Comparison of ENCODE assay signal across 19 cellular contexts in the genomic region with DNA sequence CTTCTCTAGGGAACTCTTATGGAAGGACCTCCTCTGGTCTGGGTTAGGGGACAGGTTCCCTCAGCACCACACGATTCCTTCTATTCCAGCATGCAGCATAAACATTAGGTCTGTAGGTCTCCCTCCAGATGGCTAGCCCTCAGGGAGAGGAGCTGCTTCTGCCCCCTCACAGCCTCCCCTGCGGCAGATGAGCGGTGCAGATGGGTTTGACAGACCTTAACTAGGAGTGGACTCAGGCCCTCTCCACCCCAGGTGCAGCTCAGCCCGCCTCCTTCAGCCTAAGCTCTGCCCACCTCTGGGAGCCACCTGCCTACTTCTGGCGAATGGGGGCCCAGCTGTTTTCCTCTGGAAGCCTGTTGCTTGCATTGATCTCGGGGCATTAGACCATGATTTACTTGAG. TPM values are rescaled to one million over a fixed set of nuclear protein-coding genes. Genes with fewer than 3 reads are reported as not detected.
DNase-seq lines count a peak whose midpoint lies in the region; ATAC-seq and TF ChIP-seq lines count a peak whose summit lies in the region.
"Had no signal": no experiment of that assay in that cellular context is flagged by ENCODE, and none has a peak within 500 bp of the region (broad histone marks: within the 10 kb centered on the region; RNA-seq: fewer than 3 reads in every experiment).

No MANE protein-coding gene starts in this region.

- no peak overlapping the region for H3K9ac ChIP-seq in HCT116 (ENCODE audit: low read length)
- H3K9ac ChIP-seq: KMS-11 had no signal

- peak; percentile 31; the same call in 1 of the 2 replicates for ATAC-seq in HCT116
- ATAC-seq in GM18907 (IDR thresholded peaks at IDR 0.05; ENCODE audit: unreplicated experiment), result no peak
- no peak for ATAC-seq in left cardiac atrium
- ATAC-seq in HG02938 (IDR thresholded peaks at IDR 0.05; ENCODE audit: unreplicated experiment), result no peak
- ATAC-seq: CD8-positive, alpha-beta T cell; GM12878 had no signal

- no peak overlapping the region for H3K4me3 ChIP-seq in BE2C (ENCODE audit: low read depth, low read length)
- H3K4me3 ChIP-seq in HCT116 (replicated peaks in 1 of 2; ENCODE audit: low read depth in 1 of 2, low read length in 2 of 2), result no peak overlapping the region
- H3K4me3 ChIP-seq: GM12878 had no signal

- H3K4me2 ChIP-seq in HCT116 (ENCODE audit: low read length), result no peak overlapping the region
- H3K4me2 ChIP-seq: KMS-11 had no signal

- no peaks in the 10 kb centered on the region for H3K9me2 ChIP-seq in HCT116 (ENCODE audit: insufficient read depth)

- no peak for TF ChIP-seq RAD21 in HCT116 (IDR thresholded peaks at IDR 0.05; ENCODE audit: low read depth)

- DNase-seq in BE2C (peak; percentile 30), HCT116 (ENCODE audit: low read depth, low spot score) (no peak), NCI-H524 treated with DMSO at 0.1 percent for 48 hours (lab: John Stamatoyannopoulos, UW) (peak; percentile 62), glutamatergic neuron (peak; percentile 67), left cardiac atrium (no peak)
- DNase-seq in activated naive CD4-positive, alpha-beta T cell treated with anti-CD3 and anti-CD28 coated beads for 36 hours, result no peak
- DNase-seq: ACHN; CD8-positive, alpha-beta T cell; COR-L47; DMS79; GOT3; H9; HFFc6 had no signal

- H3K27me3 Mint-ChIP-seq in glutamatergic neuron (ENCODE audit: unreplicated experiment), result peaks cover 10% of the 10 kb centered on the region
- H3K27me3 Mint-ChIP-seq in activated naive CD4-positive, alpha-beta T cell treated with anti-CD3 and anti-CD28 coated beads for 36 hours (ENCODE audit: low read depth), result peaks cover 10% of the 10 kb centered on the region

- TF ChIP-seq CTCF in BE2C (IDR thresholded peaks at IDR 0.05; ENCODE audit: low read depth, low read length) (no peak), HCT116 (IDR thresholded peaks at IDR 0.05 in 2 of 3, conservative IDR thresholded peaks at IDR 0.05 in 1 of 3; ENCODE audit: borderline replicate concordance in 1 of 3, insufficient read depth in 1 of 3, low read depth in 2 of 3, low read length in 2 of 3) (no peak), glutamatergic neuron (IDR thresholded peaks at IDR 0.05; ENCODE audit: partially characterized antibody, unreplicated experiment) (no peak)

- H3K27ac Mint-ChIP-seq in glutamatergic neuron (ENCODE audit: unreplicated experiment), result peak overlapping the region; percentile 96
- H3K27ac Mint-ChIP-seq in activated naive CD4-positive, alpha-beta T cell treated with anti-CD3 and anti-CD28 coated beads for 36 hours, result no peak overlapping the region
- H3K27ac Mint-ChIP-seq: CD8-positive, alpha-beta T cell; H9; HFFc6; IgD-negative memory B cell had no signal

- H3K9me3 Mint-ChIP-seq in glutamatergic neuron (ENCODE audit: unreplicated experiment), result peaks cover 22% of the 10 kb centered on the region
- peaks cover 3% of the 10 kb centered on the region for H3K9me3 Mint-ChIP-seq in activated naive CD4-positive, alpha-beta T cell treated with anti-CD3 and anti-CD28 coated beads for 36 hours
- H3K9me3 Mint-ChIP-seq: HFFc6 had no signal

- peaks cover 5% of the 10 kb centered on the region for H3K4me1 ChIP-seq in BE2C
- peaks cover 9 to 28% of the 10 kb centered on the region in 2 experiments; a peak in 3 of 4 replicates for H3K4me1 ChIP-seq in HCT116 (ENCODE audit: control insufficient read depth in 1 of 2, insufficient read depth in 2 of 2, low read length in 2 of 2)

- H3K36me3 ChIP-seq in BE2C (no peaks in the 10 kb centered on the region), HCT116 (ENCODE audit: control insufficient read depth in 1 of 2, insufficient read depth in 2 of 2, low read length in 2 of 2) (no peaks in the 10 kb centered on the region)

- H3K27ac ChIP-seq in HCT116 (ENCODE audit: low read depth, low read length), result no peak overlapping the region
- H3K27ac ChIP-seq: KMS-11 had no signal

- BruUV-seq in HCT116 (replicated peaks; lab: Mats Ljungman, UMichigan), result no TSS peak

- no peaks in the 10 kb centered on the region for H3K9me3 ChIP-seq in BE2C
- no peaks in the 10 kb centered on the region for H3K9me3 ChIP-seq in HCT116 (ENCODE audit: control insufficient read depth in 1 of 2, insufficient read depth in 1 of 2, low read depth in 1 of 2, low read length in 2 of 2)

- TF ChIP-seq POLR2A in HCT116 (IDR thresholded peaks at IDR 0.05; ENCODE audit: borderline replicate concordance, extremely low read depth, insufficient read depth, insufficient read length), result no peak

- H3K36me3 Mint-ChIP-seq in glutamatergic neuron (ENCODE audit: unreplicated experiment), result peaks cover 8% of the 10 kb centered on the region
- no peaks in the 10 kb centered on the region for H3K36me3 Mint-ChIP-seq in activated naive CD4-positive, alpha-beta T cell treated with anti-CD3 and anti-CD28 coated beads for 36 hours (ENCODE audit: low read depth)
- H3K36me3 Mint-ChIP-seq: CD14-positive monocyte; CD8-positive, alpha-beta T cell; IgD-negative memory B cell had no signal

- peak overlapping the region; percentile 57 for H3K4me3 Mint-ChIP-seq in glutamatergic neuron (ENCODE audit: unreplicated experiment)
- H3K4me3 Mint-ChIP-seq in activated naive CD4-positive, alpha-beta T cell treated with anti-CD3 and anti-CD28 coated beads for 36 hours, result no peak overlapping the region
- H3K4me3 Mint-ChIP-seq: CD14-positive monocyte; CD8-positive, alpha-beta T cell; H9; HFFc6; IgD-negative memory B cell had no signal

- intact Hi-C loops in HCT116 (cut with micrococcal nuclease), result no loop called here
- intact Hi-C loops in left cardiac atrium (cut with DNase I), result no loop called here
- intact Hi-C loops in activated naive CD4-positive, alpha-beta T cell treated with anti-CD3 and anti-CD28 coated beads for 36 hours (cut with micrococcal nuclease), result no loop called here

- no peak overlapping the region for H2AFZ ChIP-seq in HCT116 (ENCODE audit: low read depth, low read length, poor library complexity, severe bottlenecking)

- POLR2A ChIA-PET in HCT116 (lab: Charles Lee), result interaction anchor here (1.0 kb wide), 1 partner anchor 15 kb away, joined by 4 read pairs; no protein-coding TSS in a partner anchor

- RAD21 ChIA-PET in HCT116 (lab: Charles Lee; ENCODE audit: low non-redundant PET in 1 of 2, low total read pairs in 2 of 2, uncharacterized antibody in 2 of 2, unreplicated experiment in 2 of 2), result no interaction called here

- no peaks in the 10 kb centered on the region for H3K27me3 ChIP-seq in BE2C
- H3K27me3 ChIP-seq in HCT116 (ENCODE audit: insufficient read depth, low read length), result 0 out of 2 replicates have a peak, but pooled peaks cover 4% of the 10 kb centered on the region

- no peaks in the 10 kb centered on the region for H3K79me2 ChIP-seq in HCT116 (ENCODE audit: insufficient read depth, low read length)

- CTCF ChIA-PET in HCT116 (lab: Charles Lee), result interaction anchor here (2.3 kb wide), 1 partner anchor 15 kb away, joined by 9 read pairs; no protein-coding TSS in a partner anchor
- CTCF ChIA-PET in activated naive CD4-positive, alpha-beta T cell treated with anti-CD3 and anti-CD28 coated beads for 36 hours (lab: Charles Lee), result interaction anchor here (0.8 kb wide), 1 partner anchor 259 kb away, joined by 4 read pairs; no protein-coding TSS in a partner anchor

- peaks cover 64% of the 10 kb centered on the region for H3K4me1 Mint-ChIP-seq in glutamatergic neuron (ENCODE audit: low read depth, unreplicated experiment)
- no peaks in the 10 kb centered on the region for H3K4me1 Mint-ChIP-seq in activated naive CD4-positive, alpha-beta T cell treated with anti-CD3 and anti-CD28 coated beads for 36 hours (ENCODE audit: low read depth)
- H3K4me1 Mint-ChIP-seq: CD14-positive monocyte had no signal

- H4K20me1 ChIP-seq in HCT116 (ENCODE audit: insufficient read depth), result no peaks in the 10 kb centered on the region

TF ChIP-seq in HCT116, 20 proteins besides CTCF, POLR2A, EP300 and RAD21:
- TF ChIP-seq ZNF274 (IDR thresholded peaks at IDR 0.05; ENCODE audit: low read depth, low read length) (no peak), POLR2AphosphoS5 (IDR thresholded peaks at IDR 0.05; ENCODE audit: low read depth, low read length) (no peak)

RNA-seq across cellular contexts. Expression of a gene that starts 55.7 kb away (rescaled TPM):
- 612 TPM for polyA plus RNA-seq in BE2C (2012; ENCODE audit: insufficient read depth, insufficient read length, low read depth)
- total RNA-seq in HCT116 (2021; ENCODE audit: unreplicated experiment) (306 TPM), glutamatergic neuron (ENCODE audit: unreplicated experiment) (143 TPM), left cardiac atrium (10 to 100 TPM; 74.8 to 96.3 TPM)
- 481 and 557 TPM in 2 replicates for polyA plus RNA-seq in HCT116 (2012)
- 100 to 1,000 TPM; 334 to 341 TPM for total RNA-seq in activated naive CD4-positive, alpha-beta T cell treated with anti-CD3 and anti-CD28 coated beads for 36 hours

Comparison
In these comparisons a context has a peak if more than half of its experiments do, and no peak if none do; other contexts are left out.
1. DNase-seq: peak in BE2C (single experiment), NCI-H524 treated with DMSO at 0.1 percent for 48 hours (single experiment) and glutamatergic neuron (single experiment); none in HCT116 (single experiment), left cardiac atrium (single experiment) and activated naive CD4-positive, alpha-beta T cell treated with anti-CD3 and anti-CD28 coated beads for 36 hours (single experiment).